In genomic region chr12:96454396-96454795, GRCh38 we compare ENCODE assay signal across 18 cellular contexts.
"Had no signal": no experiment of that assay in that cellular context is flagged by ENCODE, and none has a peak within 500 bp of the region (broad histone marks: within the 10 kb centered on the region; RNA-seq: fewer than 3 reads in every experiment).

No MANE protein-coding gene starts in this region.

- ATAC-seq: effector memory CD8-positive, alpha-beta T cell; WTC11 had no signal

- H3K27ac ChIP-seq: adrenal gland, tibial nerve, uterus had no signal

- H3K27me3 ChIP-seq: adrenal gland, tibial nerve, uterus had no signal

- H3K9me3 Mint-ChIP-seq: activated CD4-positive, alpha-beta memory T cell treated with anti-CD3 and anti-CD28 coated beads for 36 hours; effector memory CD8-positive, alpha-beta T cell; stimulated activated naive CD8-positive, alpha-beta T cell treated with anti-CD3 and anti-CD28 coated beads, Interleukin-15, Interleukin-2, amounts not matched to agents 100 ng/mL and 50 ng/mL, for 24 hours; T-helper 2 cell treated with Interferon-gamma antibody and Interleukin-4, amounts not matched to agents 5 μg/mL and 100 μg/mL, for 36 hours; WTC11 had no signal

- H3K4me1 ChIP-seq: adrenal gland, tibial nerve, uterus had no signal

- H3K4me1 Mint-ChIP-seq: neural crest cell, WTC11 had no signal

- H3K27me3 Mint-ChIP-seq: activated CD4-positive, alpha-beta memory T cell treated with anti-CD3 and anti-CD28 coated beads for 36 hours; effector memory CD8-positive, alpha-beta T cell; stimulated activated naive CD8-positive, alpha-beta T cell treated with anti-CD3 and anti-CD28 coated beads, Interleukin-15, Interleukin-2, amounts not matched to agents 100 ng/mL and 50 ng/mL, for 24 hours had no signal

- H3K4me3 Mint-ChIP-seq: activated CD4-positive, alpha-beta memory T cell treated with anti-CD3 and anti-CD28 coated beads for 36 hours; effector memory CD8-positive, alpha-beta T cell; neural crest cell; stimulated activated naive CD8-positive, alpha-beta T cell treated with anti-CD3 and anti-CD28 coated beads, Interleukin-15, Interleukin-2, amounts not matched to agents 100 ng/mL and 50 ng/mL, for 24 hours; T-helper 2 cell treated with Interferon-gamma antibody and Interleukin-4, amounts not matched to agents 5 μg/mL and 100 μg/mL, for 36 hours; WTC11 had no signal

- H3K9me3 ChIP-seq: adrenal gland, tibial nerve, uterus had no signal

- H3K36me3 Mint-ChIP-seq: activated CD4-positive, alpha-beta memory T cell treated with anti-CD3 and anti-CD28 coated beads for 36 hours; WTC11 had no signal

- H3K27ac Mint-ChIP-seq: activated CD4-positive, alpha-beta memory T cell treated with anti-CD3 and anti-CD28 coated beads for 36 hours; stimulated activated naive CD8-positive, alpha-beta T cell treated with anti-CD3 and anti-CD28 coated beads, Interleukin-15, Interleukin-2, amounts not matched to agents 100 ng/mL and 50 ng/mL, for 24 hours; T-helper 2 cell treated with Interferon-gamma antibody and Interleukin-4, amounts not matched to agents 5 μg/mL and 100 μg/mL, for 36 hours; WTC11 had no signal

- H3K36me3 ChIP-seq: adrenal gland, tibial nerve, uterus had no signal

- DNase-seq: activated CD4-positive, alpha-beta memory T cell treated with anti-CD3 and anti-CD28 coated beads for 36 hours; activated CD4-positive, alpha-beta T cell treated with anti-CD3 and anti-CD28 coated beads for 4 hours; activated naive CD4-positive, alpha-beta T cell treated with anti-CD3 and anti-CD28 coated beads, Interleukin-2, amount 50 U/mL, for 16 hours; activated T-cell treated with anti-CD3 and anti-CD28 coated beads for 4 hours; adrenal gland; dermis blood vessel endothelial cell; effector memory CD8-positive, alpha-beta T cell; foreskin melanocyte; glutamatergic neuron; hippocampal formation; retina; stimulated activated CD8-positive, alpha-beta memory T cell treated with anti-CD3 and anti-CD28 coated beads, Interleukin-4, amount 100 ng/mL, for 48 hours; uterus had no signal

- H3K4me3 ChIP-seq: adrenal gland, tibial nerve, uterus had no signal
